In genomic region chr18:79625924-79626561, GRCh38 we compare ENCODE assay signal across 13 cellular contexts.
"Had no signal": no experiment of that assay in that cellular context is flagged by ENCODE, and none has a peak within 500 bp of the region (broad histone marks: within the 10 kb centered on the region; RNA-seq: fewer than 3 reads in every experiment).

No MANE protein-coding gene starts in this region.

- H3K4me2 ChIP-seq: smooth muscle cell had no signal

- H3K36me3 ChIP-seq: heart left ventricle, left lung had no signal

- H3K27ac Mint-ChIP-seq: activated CD4-positive, alpha-beta memory T cell treated with anti-CD3 and anti-CD28 coated beads for 36 hours; activated naive CD4-positive, alpha-beta T cell treated with anti-CD3 and anti-CD28 coated beads for 36 hours had no signal

- H3K9ac ChIP-seq: parathyroid adenoma had no signal

- H3K36me3 Mint-ChIP-seq: activated CD4-positive, alpha-beta memory T cell treated with anti-CD3 and anti-CD28 coated beads for 36 hours had no signal

- H3K27ac ChIP-seq: coronary artery, left lung, parathyroid adenoma had no signal

- H3K9me3 ChIP-seq: heart left ventricle, left lung had no signal

- H3K4me3 Mint-ChIP-seq: activated CD4-positive, alpha-beta memory T cell treated with anti-CD3 and anti-CD28 coated beads for 36 hours; activated naive CD4-positive, alpha-beta T cell treated with anti-CD3 and anti-CD28 coated beads for 36 hours; neural crest cell had no signal

- H3K4me1 ChIP-seq: parathyroid adenoma had no signal

- H2AFZ ChIP-seq: parathyroid adenoma had no signal

- H3K4me3 ChIP-seq: coronary artery, heart left ventricle, left lung, smooth muscle cell had no signal

- DNase-seq: activated CD4-positive, alpha-beta memory T cell treated with anti-CD3 and anti-CD28 coated beads for 36 hours; activated CD4-positive, alpha-beta T cell treated with anti-CD3 and anti-CD28 coated beads for 1 hour; activated CD8-positive, alpha-beta memory T cell treated with anti-CD3 and anti-CD28 coated beads, Interleukin-2, amount 50 U/mL, for 4 hours; activated naive CD4-positive, alpha-beta T cell treated with anti-CD3 and anti-CD28 coated beads for 36 hours; effector CD8-positive, alpha-beta T cell; foreskin melanocyte; stimulated activated naive CD4-positive, alpha-beta T cell had no signal

- H3K9me3 Mint-ChIP-seq: activated CD4-positive, alpha-beta memory T cell treated with anti-CD3 and anti-CD28 coated beads for 36 hours; activated naive CD4-positive, alpha-beta T cell treated with anti-CD3 and anti-CD28 coated beads for 36 hours; neural crest cell had no signal

- H3K79me2 ChIP-seq: parathyroid adenoma had no signal
